Comparison of ENCODE assay signal across 24 cellular contexts in the genomic region with DNA sequence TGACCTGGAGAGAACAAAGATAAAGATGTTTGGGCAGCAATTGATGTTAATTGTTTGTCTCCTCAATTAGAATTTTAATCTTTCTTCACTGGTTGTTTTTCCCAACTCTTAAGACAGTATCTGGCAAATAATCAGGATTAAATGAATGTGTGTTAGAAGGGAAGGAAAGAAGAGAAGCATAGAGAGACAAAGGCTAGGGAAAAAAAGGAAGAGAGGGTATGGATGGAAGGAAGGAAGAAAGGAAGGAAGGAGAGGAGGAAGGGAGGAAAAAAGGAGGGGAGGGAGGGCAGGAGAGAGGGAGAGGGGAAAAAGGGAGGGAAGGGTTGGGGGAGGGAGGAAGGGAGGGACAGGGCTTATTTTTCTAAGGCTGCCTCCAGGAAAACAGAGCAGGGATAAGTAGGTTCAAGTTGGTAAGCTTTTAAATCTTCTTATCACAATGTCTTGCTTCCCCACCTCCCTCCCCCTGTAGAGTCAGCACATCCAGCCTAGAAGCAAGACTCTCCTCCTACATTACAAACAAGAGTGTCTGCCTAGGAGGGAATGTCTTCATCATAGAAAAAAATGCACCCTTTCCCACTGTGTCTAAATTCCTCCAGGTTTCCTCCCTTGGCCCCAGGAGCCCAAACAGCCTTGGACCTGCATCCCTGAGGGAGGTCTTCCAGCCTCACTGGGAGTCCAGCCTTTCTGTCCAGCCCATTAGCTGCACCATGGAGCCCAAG.
A peak's percentile ranks its signal among the peaks of the same experiment; 100 is the strongest.
DNase-seq lines count a peak whose midpoint lies in the region; FAIRE-seq and TF ChIP-seq lines count a peak whose summit lies in the region.
"Had no signal": no experiment of that assay in that cellular context is flagged by ENCODE, and none has a peak within 500 bp of the region (broad histone marks: within the 10 kb centered on the region; RNA-seq: fewer than 3 reads in every experiment).

No MANE protein-coding gene starts in this region.

- H3K4me3 Mint-ChIP-seq in activated T-helper 1 cell treated with anti-CD3 and anti-CD28 coated beads, Interleukin-12 subunit alpha, Interleukin-12 subunit beta, Interleukin-2, Interleukin-4 antibody, amounts not matched to agents 30 ng/mL and 10 ng/mL and 1 ng/mL, durations not matched to agents 14 hours and 24 hours and 36 hours, result no peak overlapping the region
- H3K4me3 Mint-ChIP-seq in nephron, result no peak overlapping the region
- H3K4me3 Mint-ChIP-seq: mesothelial cell of epicardium; natural killer cell treated with Interleukin-12 subunit alpha and Interleukin-12 subunit beta and Interleukin-15 and Interleukin-18, amount 100 ng/mL, for 72 hours had no signal

- no peak for TF ChIP-seq CTCF in D721Med (IDR thresholded peaks at IDR 0.05; ENCODE audit: insufficient read depth, missing control alignments)
- TF ChIP-seq CTCF in HEK293 (tag by site-specific recombination; IDR thresholded peaks at IDR 0.05), result no peak
- TF ChIP-seq CTCF in nephron (IDR thresholded peaks at IDR 0.05; ENCODE audit: unreplicated experiment in 3 of 3), result no peak

- H3K27ac ChIP-seq in HEK293 (ENCODE audit: extremely low read depth, low read depth, low read length) (peak overlapping the region; percentile 32; the same call in 1 of the 2 replicates), SJCRH30 (no peak overlapping the region)
- H3K27ac ChIP-seq: coronary artery, RWPE1, stomach, upper lobe of right lung had no signal

- DNase-seq in D721Med (ENCODE audit: insufficient read length, low spot score) (no peak), HK-2 (ENCODE audit: unreplicated experiment) (no peak), iPS-NIHi11 (ENCODE audit: low spot score) (no peak), SJCRH30 (no peak)
- no peak for DNase-seq in activated T-helper 1 cell treated with anti-CD3 and anti-CD28 coated beads, Interleukin-12 subunit alpha, Interleukin-12 subunit beta, Interleukin-2, Interleukin-4 antibody, amounts not matched to agents 30 ng/mL and 10 ng/mL and 1 ng/mL, durations not matched to agents 14 hours and 24 hours and 36 hours (ENCODE audit: low spot score)
- DNase-seq: activated CD4-positive, CD25-positive, alpha-beta regulatory T cell treated with anti-CD3 and anti-CD28 coated beads, Interleukin-2, amount 50 U/mL, for 72 hours; activated effector memory CD4-positive, alpha-beta T cell treated with anti-CD3 and anti-CD28 coated beads, Interleukin-2, amount 50 U/mL, for 16 hours; COR-L47; glutamatergic neuron; KG1; left cardiac atrium; NCI-H1048; NCI-H187 treated with DMSO at 0.1 percent for 48 hours; small intestine; stomach; T1000; upper lobe of right lung had no signal

- H3K9me3 ChIP-seq in HEK293 (ENCODE audit: control insufficient read depth, insufficient read depth, low read depth, low read length) (no peaks in the 10 kb centered on the region), SJCRH30 (replicated peaks) (no peaks in the 10 kb centered on the region)
- H3K9me3 ChIP-seq: breast epithelium, stomach, upper lobe of right lung had no signal

- peaks cover 3% of the 10 kb centered on the region for H3K27me3 Mint-ChIP-seq in activated T-helper 1 cell treated with anti-CD3 and anti-CD28 coated beads, Interleukin-12 subunit alpha, Interleukin-12 subunit beta, Interleukin-2, Interleukin-4 antibody, amounts not matched to agents 30 ng/mL and 10 ng/mL and 1 ng/mL, durations not matched to agents 14 hours and 24 hours and 36 hours (ENCODE audit: insufficient read depth)
- H3K27me3 Mint-ChIP-seq in nephron (ENCODE audit: low read depth), result peaks cover 9% of the 10 kb centered on the region

- H3K36me3 Mint-ChIP-seq in activated T-helper 1 cell treated with anti-CD3 and anti-CD28 coated beads, Interleukin-12 subunit alpha, Interleukin-12 subunit beta, Interleukin-2, Interleukin-4 antibody, amounts not matched to agents 30 ng/mL and 10 ng/mL and 1 ng/mL, durations not matched to agents 14 hours and 24 hours and 36 hours (ENCODE audit: low read depth), result no peaks in the 10 kb centered on the region
- no peaks in the 10 kb centered on the region for H3K36me3 Mint-ChIP-seq in nephron (ENCODE audit: low read depth)
- H3K36me3 Mint-ChIP-seq: mesothelial cell of epicardium; natural killer cell treated with Interleukin-12 subunit alpha and Interleukin-12 subunit beta and Interleukin-15 and Interleukin-18, amount 100 ng/mL, for 72 hours had no signal

- CTCF ChIA-PET in HEK293 (lab: Yijun Ruan, JAX), result interaction anchor here (1.1 to 1.2 kb wide), 2 partner anchors 10 to 587 kb away, joined by 3 to 4 read pairs; no protein-coding TSS in a partner anchor

- H3K4me1 Mint-ChIP-seq in activated T-helper 1 cell treated with anti-CD3 and anti-CD28 coated beads, Interleukin-12 subunit alpha, Interleukin-12 subunit beta, Interleukin-2, Interleukin-4 antibody, amounts not matched to agents 30 ng/mL and 10 ng/mL and 1 ng/mL, durations not matched to agents 14 hours and 24 hours and 36 hours (ENCODE audit: low read depth), result peaks cover 11% of the 10 kb centered on the region
- peaks cover 37% of the 10 kb centered on the region for H3K4me1 Mint-ChIP-seq in nephron

- intact Hi-C loops in activated T-helper 1 cell treated with anti-CD3 and anti-CD28 coated beads, Interleukin-12 subunit alpha, Interleukin-12 subunit beta, Interleukin-2, Interleukin-4 antibody, amounts not matched to agents 30 ng/mL and 10 ng/mL and 1 ng/mL, durations not matched to agents 14 hours and 24 hours and 36 hours (cut with micrococcal nuclease), result no loop called here

- no peaks in the 10 kb centered on the region for H3K9me3 Mint-ChIP-seq in activated T-helper 1 cell treated with anti-CD3 and anti-CD28 coated beads, Interleukin-12 subunit alpha, Interleukin-12 subunit beta, Interleukin-2, Interleukin-4 antibody, amounts not matched to agents 30 ng/mL and 10 ng/mL and 1 ng/mL, durations not matched to agents 14 hours and 24 hours and 36 hours
- H3K9me3 Mint-ChIP-seq in nephron, result peaks cover 3% of the 10 kb centered on the region
- H3K9me3 Mint-ChIP-seq: mesothelial cell of epicardium; natural killer cell treated with Interleukin-12 subunit alpha and Interleukin-12 subunit beta and Interleukin-15 and Interleukin-18, amount 100 ng/mL, for 72 hours had no signal

- H3K36me3 ChIP-seq in HEK293 (ENCODE audit: control insufficient read depth in 2 of 2, insufficient read depth in 1 of 2, low read length in 2 of 2) (no peaks in the 10 kb centered on the region), SJCRH30 (no peaks in the 10 kb centered on the region)
- H3K36me3 ChIP-seq: breast epithelium, stomach, upper lobe of right lung had no signal

- H3K4me3 ChIP-seq in HEK293 (ENCODE audit: low read depth, low read length) (no peak overlapping the region), SJCRH30 (no peak overlapping the region)
- H3K4me3 ChIP-seq: breast epithelium, coronary artery, stomach, upper lobe of right lung had no signal

- H3K4me1 ChIP-seq in HEK293 (ENCODE audit: control insufficient read depth, insufficient read depth, low read length) (peaks cover 10% of the 10 kb centered on the region; the same call in 1 of the 2 replicates), SJCRH30 (no peaks in the 10 kb centered on the region; the same call in 1 of the 2 replicates)
- H3K4me1 ChIP-seq: breast epithelium, upper lobe of right lung had no signal

- H3K27ac Mint-ChIP-seq in activated T-helper 1 cell treated with anti-CD3 and anti-CD28 coated beads, Interleukin-12 subunit alpha, Interleukin-12 subunit beta, Interleukin-2, Interleukin-4 antibody, amounts not matched to agents 30 ng/mL and 10 ng/mL and 1 ng/mL, durations not matched to agents 14 hours and 24 hours and 36 hours, result peak overlapping the region; percentile 30
- H3K27ac Mint-ChIP-seq in nephron, result peak overlapping the region in 2 of 3 experiments; percentile 19 to 52
- H3K27ac Mint-ChIP-seq: mesothelial cell of epicardium had no signal

- H3K27me3 ChIP-seq in SJCRH30, result no peaks in the 10 kb centered on the region
- H3K27me3 ChIP-seq: breast epithelium, stomach, upper lobe of right lung had no signal

- peak; percentile 60 for FAIRE-seq in D721Med (lab: Jason Lieb, UNC)
- FAIRE-seq: small intestine had no signal

- POLR2A ChIA-PET in HEK293 (lab: Yijun Ruan, JAX), result no interaction called here

TF ChIP-seq in HEK293, 187 proteins besides CTCF, POLR2A, EP300 and RAD21 (continues in another document):
- TF ChIP-seq ZBTB7A (tag by site-specific recombination; IDR thresholded peaks at IDR 0.05; ENCODE audit: low read depth), result no peak
- TF ChIP-seq, protein P1, sequence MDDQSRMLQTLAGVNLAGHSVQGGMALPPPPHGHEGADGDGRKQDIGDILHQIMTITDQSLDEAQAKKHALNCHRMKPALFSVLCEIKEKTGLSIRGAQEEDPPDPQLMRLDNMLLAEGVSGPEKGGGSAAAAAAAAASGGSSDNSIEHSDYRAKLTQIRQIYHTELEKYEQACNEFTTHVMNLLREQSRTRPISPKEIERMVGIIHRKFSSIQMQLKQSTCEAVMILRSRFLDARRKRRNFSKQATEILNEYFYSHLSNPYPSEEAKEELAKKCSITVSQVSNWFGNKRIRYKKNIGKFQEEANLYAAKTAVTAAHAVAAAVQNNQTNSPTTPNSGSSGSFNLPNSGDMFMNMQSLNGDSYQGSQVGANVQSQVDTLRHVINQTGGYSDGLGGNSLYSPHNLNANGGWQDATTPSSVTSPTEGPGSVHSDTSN (CRISPR knock-in tag; IDR thresholded peaks at IDR 0.05), result no peak
- no peak for TF ChIP-seq ZNF600 (tag by site-specific recombination; IDR thresholded peaks at IDR 0.05)
- TF ChIP-seq, protein P2, sequence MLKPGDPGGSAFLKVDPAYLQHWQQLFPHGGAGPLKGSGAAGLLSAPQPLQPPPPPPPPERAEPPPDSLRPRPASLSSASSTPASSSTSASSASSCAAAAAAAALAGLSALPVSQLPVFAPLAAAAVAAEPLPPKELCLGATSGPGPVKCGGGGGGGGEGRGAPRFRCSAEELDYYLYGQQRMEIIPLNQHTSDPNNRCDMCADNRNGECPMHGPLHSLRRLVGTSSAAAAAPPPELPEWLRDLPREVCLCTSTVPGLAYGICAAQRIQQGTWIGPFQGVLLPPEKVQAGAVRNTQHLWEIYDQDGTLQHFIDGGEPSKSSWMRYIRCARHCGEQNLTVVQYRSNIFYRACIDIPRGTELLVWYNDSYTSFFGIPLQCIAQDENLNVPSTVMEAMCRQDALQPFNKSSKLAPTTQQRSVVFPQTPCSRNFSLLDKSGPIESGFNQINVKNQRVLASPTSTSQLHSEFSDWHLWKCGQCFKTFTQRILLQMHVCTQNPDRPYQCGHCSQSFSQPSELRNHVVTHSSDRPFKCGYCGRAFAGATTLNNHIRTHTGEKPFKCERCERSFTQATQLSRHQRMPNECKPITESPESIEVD (tag by site-specific recombination; IDR thresholded peaks at IDR 0.05), result no peak
- no peak for TF ChIP-seq ZNF544 (tag by site-specific recombination; IDR thresholded peaks at IDR 0.05)
- TF ChIP-seq ZNF416 (tag by site-specific recombination; IDR thresholded peaks at IDR 0.05), result no peak
- no peak for TF ChIP-seq ZNF354C (tag by site-specific recombination; IDR thresholded peaks at IDR 0.05; ENCODE audit: borderline replicate concordance, low read depth)
- no peak for TF ChIP-seq SCRT1 (tag by site-specific recombination; IDR thresholded peaks at IDR 0.05; ENCODE audit: borderline replicate concordance)
- peak; percentile 72 for TF ChIP-seq ZNF366 (tag by site-specific recombination; conservative IDR thresholded peaks at IDR 0.05)
- peak; percentile 97 for TF ChIP-seq WT1 (tag by site-specific recombination; IDR thresholded peaks at IDR 0.05)
